In the genomic region with DNA sequence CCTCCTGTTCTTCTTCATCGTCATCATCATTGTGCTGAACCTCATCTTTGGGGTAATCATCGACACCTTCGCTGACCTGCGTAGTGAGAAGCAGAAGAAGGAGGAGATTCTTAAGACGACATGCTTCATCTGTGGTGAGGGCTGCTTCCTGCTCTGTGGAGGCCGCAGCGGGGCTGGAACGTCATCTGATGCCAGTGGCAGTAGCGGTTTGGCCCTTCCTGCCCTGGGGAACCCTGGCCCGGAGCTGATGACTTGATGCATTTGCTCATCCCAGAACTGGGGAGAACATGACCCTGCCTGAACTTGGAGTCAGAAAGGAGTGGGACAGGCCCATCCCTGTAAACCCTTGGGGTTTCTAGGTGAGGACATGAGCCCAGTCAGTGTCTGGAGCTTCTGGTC, we compare ENCODE assay signal across 8 cellular contexts. TPM values are rescaled to one million over a fixed set of nuclear protein-coding genes. Genes with fewer than 3 reads are reported as not detected.
DNase-seq lines count a peak whose midpoint lies in the region; ATAC-seq and TF ChIP-seq lines count a peak whose summit lies in the region.

No MANE protein-coding gene starts in this region.

- TF ChIP-seq CTCF in GM13976 (IDR thresholded peaks at IDR 0.05; ENCODE audit: borderline replicate concordance, control extremely low read depth, extremely low read depth, insufficient read depth, missing control alignments) (no peak), activated B cell treated with CpG ODN at 0.5 μM for 24 hours (IDR thresholded peaks at IDR 0.05) (no peak), SK-N-SH (IDR thresholded peaks at IDR 0.05) (no peak), A673 (conservative IDR thresholded peaks at IDR 0.05; ENCODE audit: low read depth, low read length) (no peak)

- peak; percentile 61 for DNase-seq in GM13976 (ENCODE audit: low spot score)
- peak; percentile 64 for DNase-seq in activated B cell treated with CpG ODN at 0.5 μM for 24 hours
- DNase-seq in effector memory CD8-positive, alpha-beta T cell: peak; percentile 61 to 72 (median 71)
- DNase-seq in stimulated activated CD4-positive, alpha-beta T cell treated with anti-CD3 and anti-CD28 coated beads, Interleukin-4, amount 100 ng/mL, for 1 hour: peak; percentile 25
- DNase-seq in NCI-H2029 treated with DMSO at 0.1 percent for 48 hours (lab: John Stamatoyannopoulos, UW): no peak
- DNase-seq in SK-N-SH: no peak
- no peak for DNase-seq in A673 (ENCODE audit: low spot score)

- intact Hi-C loops in activated B cell treated with CpG ODN at 0.5 μM for 24 hours (cut with micrococcal nuclease): loop anchor here (2.0 kb wide), 1 partner anchor 60 kb away; no protein-coding TSS in a partner anchor
- intact Hi-C loops in A673 (cut with micrococcal nuclease; ENCODE audit: unreplicated experiment): no loop called here

- POLR2A ChIA-PET in activated B cell treated with CpG ODN at 0.5 μM for 24 hours (lab: Charles Lee) (interaction anchor here (0.5 to 3.6 kb wide), 3 partner anchors 19 to 351 kb away, joined by 3 to 17 read pairs (median 5); a partner anchor contains a TSS), SK-N-SH (lab: Yijun Ruan, JAX) (interaction anchor here (0.6 kb wide), 1 partner anchor 1572 kb away, joined by 4 read pairs; no protein-coding TSS in a partner anchor), A673 (lab: Charles Lee; ENCODE audit: low non-redundant PET) (no interaction called here)

- no peaks in the 10 kb centered on the region for H3K27me3 Mint-ChIP-seq in activated B cell treated with CpG ODN at 0.5 μM for 24 hours
- H3K27me3 Mint-ChIP-seq in effector memory CD8-positive, alpha-beta T cell: no peaks in the 10 kb centered on the region

- no peaks in the 10 kb centered on the region for H3K9me3 ChIP-seq in SK-N-SH
- no peaks in the 10 kb centered on the region for H3K9me3 ChIP-seq in A673 (ENCODE audit: low read depth, low read length, poor library complexity, severe bottlenecking)

- peaks cover 5 to 10% of the 10 kb centered on the region in 2 experiments for H3K36me3 ChIP-seq in SK-N-SH (replicated peaks in 1 of 2; ENCODE audit: control insufficient read depth in 1 of 2, insufficient read depth in 2 of 2, low read length in 1 of 2)
- peaks cover 46% of the 10 kb centered on the region for H3K36me3 ChIP-seq in A673 (ENCODE audit: insufficient read depth, low read length, poor library complexity, severe bottlenecking)

- no peaks in the 10 kb centered on the region for H4K20me1 ChIP-seq in SK-N-SH (ENCODE audit: insufficient read depth)

- H3K9ac ChIP-seq in SK-N-SH: no peak overlapping the region

- H2AFZ ChIP-seq in SK-N-SH (ENCODE audit: low read depth): no peak overlapping the region

- H3K27ac Mint-ChIP-seq in activated B cell treated with CpG ODN at 0.5 μM for 24 hours: peak overlapping the region; percentile 88
- H3K27ac Mint-ChIP-seq in effector memory CD8-positive, alpha-beta T cell: peak overlapping the region; percentile 97 to 98

- H3K9me3 Mint-ChIP-seq in activated B cell treated with CpG ODN at 0.5 μM for 24 hours: no peaks in the 10 kb centered on the region
- H3K9me3 Mint-ChIP-seq in effector memory CD8-positive, alpha-beta T cell: no peaks in the 10 kb centered on the region

- in situ Hi-C loops in GM13976 (cut with MboI; ENCODE audit: low sequenced_read_pairs, unreplicated experiment): no loop called here

- peak overlapping the region; percentile 26 for H3K4me3 Mint-ChIP-seq in activated B cell treated with CpG ODN at 0.5 μM for 24 hours
- H3K4me3 Mint-ChIP-seq in effector memory CD8-positive, alpha-beta T cell: peak overlapping the region; percentile 55 to 81

- no TSS peak for BruUV-seq in A673 (replicated peaks; lab: Mats Ljungman, UMichigan)

- WGBS in SK-N-SH (ENCODE audit: low lambda C conversion rate): 95% methylated on average over 10 of the region's 10 CpGs

- no peaks in the 10 kb centered on the region for H3K9me2 ChIP-seq in SK-N-SH

- H3K27me3 ChIP-seq in SK-N-SH (ENCODE audit: insufficient read depth): no peaks in the 10 kb centered on the region
- no peaks in the 10 kb centered on the region for H3K27me3 ChIP-seq in A673 (replicated peaks; ENCODE audit: insufficient read depth, low read depth, low read length, poor library complexity)

- H3K36me3 Mint-ChIP-seq in activated B cell treated with CpG ODN at 0.5 μM for 24 hours (ENCODE audit: low read depth): peaks cover 70% of the 10 kb centered on the region
- H3K36me3 Mint-ChIP-seq in effector memory CD8-positive, alpha-beta T cell (ENCODE audit: insufficient read depth): peaks cover 30% of the 10 kb centered on the region

- TF ChIP-seq EP300 in SK-N-SH (IDR thresholded peaks at IDR 0.05; ENCODE audit: borderline replicate concordance in 1 of 2, low read depth in 1 of 2, low read length in 1 of 2): no peak

- H3K4me1 ChIP-seq in SK-N-SH (ENCODE audit: control insufficient read depth in 1 of 2, insufficient read depth in 2 of 2, low read depth in 1 of 2, low read length in 1 of 2): peaks cover 34 to 36% of the 10 kb centered on the region in 2 experiments; a peak in 3 of 4 replicates
- H3K4me1 ChIP-seq in A673 (ENCODE audit: insufficient read depth, low read length, poor library complexity, severe bottlenecking): peaks cover 43% of the 10 kb centered on the region

- peaks cover 61% of the 10 kb centered on the region for H3K4me1 Mint-ChIP-seq in activated B cell treated with CpG ODN at 0.5 μM for 24 hours
- peaks cover 32 to 63% of the 10 kb centered on the region in 2 donors for H3K4me1 Mint-ChIP-seq in effector memory CD8-positive, alpha-beta T cell (ENCODE audit: low read depth in 2 of 2)

- no peak overlapping the region for H3K4me2 ChIP-seq in SK-N-SH

- no peak for TF ChIP-seq RAD21 in SK-N-SH (IDR thresholded peaks at IDR 0.05; ENCODE audit: low read length)

- H3F3A ChIP-seq in SK-N-SH (replicated peaks; ENCODE audit: insufficient read depth): peaks cover 10% of the 10 kb centered on the region

- no peak overlapping the region for H3K27ac ChIP-seq in SK-N-SH (ENCODE audit: low read depth in 2 of 2, low read length in 1 of 2)
- no peak overlapping the region for H3K27ac ChIP-seq in A673 (ENCODE audit: low read depth, low read length, poor library complexity, severe bottlenecking)

- CTCF ChIA-PET in activated B cell treated with CpG ODN at 0.5 μM for 24 hours (lab: Charles Lee) (no interaction called here), SK-N-SH (lab: Yijun Ruan, JAX) (interaction anchor here (2.4 to 2.9 kb wide), 2 partner anchors 79 to 103 kb away, joined by 9 to 11 read pairs; no protein-coding TSS in a partner anchor), A673 (lab: Charles Lee) (no interaction called here)

- H3K4me3 ChIP-seq in SK-N-SH (ENCODE audit: low read depth in 2 of 2, low read length in 1 of 2) (no peak overlapping the region), A673 (ENCODE audit: low read depth, low read length, poor library complexity, severe bottlenecking) (no peak overlapping the region)

- H3K79me2 ChIP-seq in SK-N-SH (ENCODE audit: insufficient read depth): no peaks in the 10 kb centered on the region

- ATAC-seq in activated B cell treated with CpG ODN at 0.5 μM for 24 hours (ENCODE audit: low read depth) (peak; percentile 75), GM21717 (IDR thresholded peaks at IDR 0.05; ENCODE audit: unreplicated experiment) (no peak)
- peak; percentile 81 for ATAC-seq in effector memory CD8-positive, alpha-beta T cell (replicated peaks)

TF ChIP-seq in SK-N-SH, 30 proteins besides CTCF, POLR2A, EP300 and RAD21:
- no peak for TF ChIP-seq FOXM1 (IDR thresholded peaks at IDR 0.05; ENCODE audit: low read depth)
- no peak for TF ChIP-seq CHD2 (IDR thresholded peaks at IDR 0.05; ENCODE audit: low read length, partially characterized antibody)
- no peak for TF ChIP-seq JUND (IDR thresholded peaks at IDR 0.05)

RNA-seq across cellular contexts. Expression of a gene that starts 18.7 kb away (rescaled TPM):
- 26.2 and 37.5 TPM in 2 replicates for total RNA-seq in activated B cell treated with CpG ODN at 0.5 μM for 24 hours
- polyA plus RNA-seq in SK-N-SH (2012; rRNA removed): 49.8 and 59.0 TPM in 2 replicates
- 43.2 and 47.9 TPM in 2 replicates for polyA plus RNA-seq in SK-N-SH (2012; cell fraction: cytosol; rRNA removed)
- 37.4 and 42.0 TPM in 2 replicates for polyA plus RNA-seq in SK-N-SH (2012; cell fraction: nucleus; rRNA removed)
- total RNA-seq in A673 (2021): 122 and 124 TPM in 2 replicates

RNA-seq across cellular contexts. Expression of a gene that starts 53.9 kb away (rescaled TPM):
- total RNA-seq in activated B cell treated with CpG ODN at 0.5 μM for 24 hours (not detected in 2 replicates), A673 (2021) (not detected in 2 replicates)
- polyA plus RNA-seq in SK-N-SH (2012; rRNA removed): 0.13 and 0.21 TPM in 2 replicates
- polyA plus RNA-seq in SK-N-SH (2012; cell fraction: cytosol; rRNA removed): 0.07 and 0.08 TPM in 2 replicates
- polyA plus RNA-seq in SK-N-SH (2012; cell fraction: nucleus; rRNA removed): 0.18 and 0.32 TPM in 2 replicates

Comparison
In these comparisons a context has a peak if more than half of its experiments do, and no peak if none do; other contexts are left out.
1. DNase-seq: peak in GM13976 (single experiment), activated B cell treated with CpG ODN at 0.5 μM for 24 hours (single experiment), effector memory CD8-positive, alpha-beta T cell (3 of 3) and stimulated activated CD4-positive, alpha-beta T cell treated with anti-CD3 and anti-CD28 coated beads, Interleukin-4, amount 100 ng/mL, for 1 hour (single experiment); none in NCI-H2029 treated with DMSO at 0.1 percent for 48 hours (single experiment), SK-N-SH (single experiment) and A673 (single experiment).